In the genomic region with DNA sequence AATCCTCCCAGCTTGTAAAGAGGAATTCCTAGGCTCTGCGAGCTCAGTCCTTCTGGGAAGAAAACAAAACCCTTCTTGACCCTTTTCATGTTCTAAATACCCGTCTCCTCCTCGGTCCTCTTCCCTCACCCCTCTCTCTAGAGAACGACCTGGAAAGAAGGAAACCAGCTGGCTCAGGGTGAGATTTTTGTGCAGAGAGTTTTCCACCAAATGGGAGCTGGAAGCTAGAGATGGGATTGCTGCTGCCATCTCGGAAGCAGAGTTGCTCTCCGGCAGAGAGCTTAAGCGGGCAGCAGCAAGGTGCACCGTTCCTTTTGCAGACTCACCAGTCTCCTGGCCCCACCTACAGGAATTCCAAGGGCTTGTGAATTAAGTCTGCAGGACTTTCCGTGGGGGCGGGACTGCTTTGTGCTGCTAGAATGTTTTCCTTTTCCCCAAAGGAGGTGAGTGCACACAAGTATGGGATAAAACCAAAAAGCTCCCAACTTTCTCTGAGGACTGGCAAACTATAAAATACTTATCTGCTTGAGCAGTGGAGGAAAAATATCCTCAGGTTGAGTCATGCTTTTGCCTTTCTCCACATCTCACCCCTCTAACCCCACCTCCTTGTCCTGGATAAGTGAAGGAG, we compare ENCODE assay signal across 12 cellular contexts. TPM values are rescaled to one million over a fixed set of nuclear protein-coding genes. Genes with fewer than 3 reads are reported as not detected.
DNase-seq lines count a peak whose midpoint lies in the region; ATAC-seq, FAIRE-seq and TF ChIP-seq lines count a peak whose summit lies in the region.
"Had no signal": no experiment of that assay in that cellular context is flagged by ENCODE, and none has a peak within 500 bp of the region (broad histone marks: within the 10 kb centered on the region; RNA-seq: fewer than 3 reads in every experiment).

No MANE protein-coding gene starts in this region.

- FAIRE-seq in small intestine (lab: Jason Lieb, UNC), result no peak

- no peaks in the 10 kb centered on the region for H3K36me3 ChIP-seq in HEK293 (ENCODE audit: control insufficient read depth in 2 of 2, insufficient read depth in 1 of 2, low read length in 2 of 2)
- H3K36me3 ChIP-seq in small intestine (ENCODE audit: control insufficient read depth in 2 of 2, insufficient read depth in 2 of 2, low read length in 2 of 2), result no peaks in the 10 kb centered on the region

- H3K4me3 ChIP-seq in HEK293 (ENCODE audit: low read depth, low read length), result no peak overlapping the region
- no peak overlapping the region for H3K4me3 ChIP-seq in cardiac fibroblast (replicated peaks in 1 of 2; ENCODE audit: low read depth in 2 of 2, low read length in 2 of 2)
- H3K4me3 ChIP-seq in small intestine (ENCODE audit: low read depth in 1 of 2, low read length in 2 of 2), result no peak overlapping the region

- TF ChIP-seq CTCF in HEK293 (tag by site-specific recombination; IDR thresholded peaks at IDR 0.05) (peak; percentile 17; the same call in 1 of the 2 replicates), cardiac fibroblast (IDR thresholded peaks at IDR 0.05; ENCODE audit: low read depth, low read length) (no peak)

- H3K27me3 ChIP-seq in small intestine (ENCODE audit: control insufficient read depth in 2 of 2, insufficient read depth in 2 of 2, low read length in 2 of 2), result no peaks in the 10 kb centered on the region

- no peak overlapping the region for H3K27ac ChIP-seq in HEK293 (ENCODE audit: extremely low read depth, low read depth, low read length)
- H3K27ac ChIP-seq in small intestine (ENCODE audit: low read depth in 1 of 2, low read length in 1 of 2), result no peak overlapping the region

- WGBS in small intestine, 3 donors, result 39 to 57% (median 46%) methylated on average over 10 of the region's 10 CpGs

- H3K9me3 ChIP-seq in HEK293 (ENCODE audit: control insufficient read depth, insufficient read depth, low read depth, low read length) (no peaks in the 10 kb centered on the region), small intestine (ENCODE audit: control insufficient read depth, low read depth) (no peaks in the 10 kb centered on the region)

- CTCF ChIA-PET in HEK293 (lab: Yijun Ruan, JAX), result interaction anchor here (0.7 to 4.5 kb wide), 4 partner anchors 66 to 93 kb away, joined by 3 to 29 read pairs (median 6); no protein-coding TSS in a partner anchor

- POLR2A ChIA-PET in HEK293 (lab: Yijun Ruan, JAX), result no interaction called here

- peaks cover 19% of the 10 kb centered on the region for H3K4me1 ChIP-seq in HEK293 (ENCODE audit: control insufficient read depth, insufficient read depth, low read length)
- H3K4me1 ChIP-seq in small intestine (ENCODE audit: control insufficient read depth in 2 of 2, insufficient read depth in 1 of 2, low read depth in 1 of 2, low read length in 1 of 2), result peaks cover 2 to 6% of the 10 kb centered on the region in 2 donors

- ATAC-seq in HG02938 (IDR thresholded peaks at IDR 0.05; ENCODE audit: unreplicated experiment), result no peak
- ATAC-seq in GM18498 (IDR thresholded peaks at IDR 0.05; ENCODE audit: unreplicated experiment), result no peak

- DNase-seq in cardiac fibroblast (ENCODE audit: low read depth in 2 of 2) (peak; percentile 13 to 33), iPS-NIHi7 (ENCODE audit: extremely low spot score) (peak; percentile 83), small intestine (peak; percentile 69), HCEC 1CT (no peak), MV-4-11 (lab: John Stamatoyannopoulos, UW) (no peak)
- DNase-seq: activated T-cell treated with anti-CD3 and anti-CD28 coated beads for 4 hours; CD4-positive, alpha-beta T cell; central memory CD4-positive, alpha-beta T cell; KG1 had no signal

TF ChIP-seq in HEK293, 187 proteins besides CTCF, POLR2A, EP300 and RAD21:
- TF ChIP-seq, protein P1, sequence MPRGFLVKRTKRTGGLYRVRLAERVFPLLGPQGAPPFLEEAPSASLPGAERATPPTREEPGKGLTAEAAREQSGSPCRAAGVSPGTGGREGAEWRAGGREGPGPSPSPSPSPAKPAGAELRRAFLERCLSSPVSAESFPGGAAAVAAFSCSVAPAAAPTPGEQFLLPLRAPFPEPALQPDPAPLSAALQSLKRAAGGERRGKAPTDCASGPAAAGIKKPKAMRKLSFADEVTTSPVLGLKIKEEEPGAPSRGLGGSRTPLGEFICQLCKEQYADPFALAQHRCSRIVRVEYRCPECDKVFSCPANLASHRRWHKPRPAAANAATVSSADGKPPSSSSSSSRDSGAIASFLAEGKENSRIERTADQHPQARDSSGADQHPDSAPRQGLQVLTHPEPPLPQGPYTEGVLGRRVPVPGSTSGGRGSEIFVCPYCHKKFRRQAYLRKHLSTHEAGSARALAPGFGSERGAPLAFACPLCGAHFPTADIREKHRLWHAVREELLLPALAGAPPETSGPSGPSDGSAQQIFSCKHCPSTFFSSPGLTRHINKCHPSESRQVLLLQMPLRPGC (tag by site-specific recombination; IDR thresholded peaks at IDR 0.05), result no peak
- no peak for TF ChIP-seq GLI4 (tag by site-specific recombination; IDR thresholded peaks at IDR 0.05)
- peak; percentile 25; the same call in 1 of the 2 replicates for TF ChIP-seq EGR2 (tag by site-specific recombination; IDR thresholded peaks at IDR 0.05; ENCODE audit: low read depth)

RNA-seq across cellular contexts. Expression of a gene that starts 29.1 kb away (rescaled TPM):
- polyA plus RNA-seq in small intestine, result 10 to 100 TPM in 1 of 3 donors, 1 to 10 TPM in 2; 5.4 to 15.2 (median 6.8) TPM

Comparison
In these comparisons a context has a peak if more than half of its experiments do, and no peak if none do; other contexts are left out.
1. DNase-seq: peak in cardiac fibroblast (2 of 2), iPS-NIHi7 (single experiment) and small intestine (single experiment); none in HCEC 1CT (single experiment) and MV-4-11 (single experiment).